Comparison of ENCODE assay signal across 13 cellular contexts in the genomic region with DNA sequence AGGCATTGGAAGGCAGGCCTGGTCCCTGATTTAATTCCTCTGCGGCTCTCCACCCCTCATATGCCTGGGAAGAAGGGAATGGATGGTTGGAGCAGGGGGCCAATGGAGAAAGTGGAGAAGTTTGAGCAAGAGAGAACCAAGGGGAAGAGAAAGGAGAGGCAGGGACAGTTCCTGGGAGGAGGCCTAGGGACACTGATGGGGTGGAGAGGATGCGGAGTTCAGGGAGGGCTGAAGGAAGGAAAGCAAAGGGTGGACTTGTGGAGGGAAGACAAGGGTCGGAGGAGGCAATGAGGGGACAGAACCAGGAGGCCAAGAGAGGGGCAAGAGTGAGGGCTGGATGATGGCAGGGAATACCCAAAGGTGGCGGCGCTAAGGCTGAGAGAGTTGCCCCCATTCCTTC. TPM values are rescaled to one million over a fixed set of nuclear protein-coding genes. Genes with fewer than 3 reads are reported as not detected.
A peak's percentile ranks its signal among the peaks of the same experiment; 100 is the strongest.
DNase-seq lines count a peak whose midpoint lies in the region; ATAC-seq and TF ChIP-seq lines count a peak whose summit lies in the region.
"Had no signal": no experiment of that assay in that cellular context is flagged by ENCODE, and none has a peak within 500 bp of the region (broad histone marks: within the 10 kb centered on the region; RNA-seq: fewer than 3 reads in every experiment).

No MANE protein-coding gene starts in this region.

- peak overlapping the region; percentile 78 for H3K27ac Mint-ChIP-seq in activated T-cell treated with anti-CD3 and anti-CD28 coated beads, Interleukin-2, amount 50 U/mL, for 72 hours
- H3K27ac Mint-ChIP-seq in activated naive CD4-positive, alpha-beta T cell treated with anti-CD3 and anti-CD28 coated beads, Interleukin-2, amount 50 U/mL, for 72 hours: peak overlapping the region; percentile 90 to 92

- intact Hi-C loops in thyroid gland (cut with DNase I): no loop called here

- H3K36me3 Mint-ChIP-seq in activated T-cell treated with anti-CD3 and anti-CD28 coated beads, Interleukin-2, amount 50 U/mL, for 72 hours (ENCODE audit: insufficient read depth in 2 of 2): peaks cover 8 to 11% of the 10 kb centered on the region in 2 donors
- peaks cover 20 to 29% of the 10 kb centered on the region in 2 donors for H3K36me3 Mint-ChIP-seq in activated naive CD4-positive, alpha-beta T cell treated with anti-CD3 and anti-CD28 coated beads, Interleukin-2, amount 50 U/mL, for 72 hours

- H3K9me3 ChIP-seq in mononuclear cell (ENCODE audit: low read depth, low read length) (no peaks in the 10 kb centered on the region), thyroid gland (no peaks in the 10 kb centered on the region)

- no peak for DNase-seq in activated T-cell treated with anti-CD3 and anti-CD28 coated beads, Interleukin-2, amount 50 U/mL, for 72 hours
- DNase-seq in activated T-cell treated with anti-CD3 and anti-CD28 coated beads for 4 hours: no peak
- no peak for DNase-seq in activated naive CD4-positive, alpha-beta T cell treated with anti-CD3 and anti-CD28 coated beads, Interleukin-2, amount 50 U/mL, for 72 hours (ENCODE audit: low spot score in 2 of 2)
- DNase-seq in thyroid gland: no peak
- no peak for DNase-seq in amygdala (lab: John Stamatoyannopoulos, UW)
- no peak for DNase-seq in COLO829 (ENCODE audit: low spot score)
- DNase-seq in NCI-H748 (lab: John Stamatoyannopoulos, UW; ENCODE audit: unreplicated experiment): no peak
- DNase-seq: activated CD4-positive, alpha-beta T cell treated with anti-CD3 and anti-CD28 coated beads for 1 hour; NCI-H446 had no signal

- peaks cover 5 to 7% of the 10 kb centered on the region in 2 donors for H3K36me3 ChIP-seq in thyroid gland

- no peaks in the 10 kb centered on the region for H3K27me3 Mint-ChIP-seq in activated T-cell treated with anti-CD3 and anti-CD28 coated beads, Interleukin-2, amount 50 U/mL, for 72 hours (ENCODE audit: low read depth)

- TF ChIP-seq POLR2A in thyroid gland (IDR thresholded peaks at IDR 0.05): no peak

- H3K4me1 ChIP-seq in mononuclear cell (ENCODE audit: insufficient read depth, low read length) (peaks cover 96% of the 10 kb centered on the region), thyroid gland (peaks cover 77 to 86% of the 10 kb centered on the region in 2 donors)

- H3K4me1 Mint-ChIP-seq in activated T-cell treated with anti-CD3 and anti-CD28 coated beads, Interleukin-2, amount 50 U/mL, for 72 hours (ENCODE audit: low read depth): peaks cover 81% of the 10 kb centered on the region

- H3K9me3 Mint-ChIP-seq in activated T-cell treated with anti-CD3 and anti-CD28 coated beads, Interleukin-2, amount 50 U/mL, for 72 hours: no peaks in the 10 kb centered on the region
- H3K9me3 Mint-ChIP-seq in activated naive CD4-positive, alpha-beta T cell treated with anti-CD3 and anti-CD28 coated beads, Interleukin-2, amount 50 U/mL, for 72 hours: no peaks in the 10 kb centered on the region

- H3K4me3 ChIP-seq in mononuclear cell (ENCODE audit: low read length) (peak overlapping the region; percentile 53), thyroid gland (replicated peaks in 1 of 3) (no peak overlapping the region)

- no peaks in the 10 kb centered on the region for H3K27me3 ChIP-seq in mononuclear cell (ENCODE audit: insufficient read depth, low read length)
- no peaks in the 10 kb centered on the region for H3K27me3 ChIP-seq in thyroid gland

- H3K27ac ChIP-seq in thyroid gland: peak overlapping the region in 2 of 3 donors; percentile 95 to 99

- ATAC-seq in activated T-cell treated with anti-CD3 and anti-CD28 coated beads, Interleukin-2, amount 50 U/mL, for 72 hours (replicated peaks in 1 of 2): no peak
- ATAC-seq in activated naive CD4-positive, alpha-beta T cell treated with anti-CD3 and anti-CD28 coated beads, Interleukin-2, amount 50 U/mL, for 72 hours: no peak
- ATAC-seq: Right ventricle myocardium inferior had no signal

- TF ChIP-seq CTCF in thyroid gland (IDR thresholded peaks at IDR 0.05): no peak

- WGBS in thyroid gland, 2 donors: 89 to 90% methylated on average over 5 of the region's 5 CpGs

- peak overlapping the region; percentile 78 to 99 for H3K4me3 Mint-ChIP-seq in activated T-cell treated with anti-CD3 and anti-CD28 coated beads, Interleukin-2, amount 50 U/mL, for 72 hours

RNA-seq across cellular contexts. Expression of gene ZBTB7B, which starts 7.1 kb away (rescaled TPM):
- 100 to 1,000 TPM; 129 to 141 TPM for total RNA-seq in activated T-cell treated with anti-CD3 and anti-CD28 coated beads, Interleukin-2, amount 50 U/mL, for 72 hours
- 100 to 1,000 TPM in 1 of 2 donors, 10 to 100 TPM in 1; 97.4 to 184 TPM for total RNA-seq in activated naive CD4-positive, alpha-beta T cell treated with anti-CD3 and anti-CD28 coated beads, Interleukin-2, amount 50 U/mL, for 72 hours
- total RNA-seq in mononuclear cell (39.6 TPM), thyroid gland (10 to 100 TPM; 35.7 to 89.8 (median 47.3) TPM)

RNA-seq across cellular contexts. Expression of gene LENEP, which starts 16.4 kb away (rescaled TPM):
- 1 to 10 TPM in 1 of 2 donors, under 1 TPM in 1; 0.65 to 2.3 TPM for total RNA-seq in activated T-cell treated with anti-CD3 and anti-CD28 coated beads, Interleukin-2, amount 50 U/mL, for 72 hours
- total RNA-seq in activated naive CD4-positive, alpha-beta T cell treated with anti-CD3 and anti-CD28 coated beads, Interleukin-2, amount 50 U/mL, for 72 hours: under 1 TPM; 0.66 to 0.68 TPM
- total RNA-seq in mononuclear cell: 0.63 TPM
- total RNA-seq in thyroid gland: not detected
- total RNA-seq: fibroblast of lung, posterior vena cava, Right ventricle myocardium inferior had no signal

RNA-seq across cellular contexts. Expression of gene DCST2, which starts 23.8 kb away (rescaled TPM):
- total RNA-seq in activated T-cell treated with anti-CD3 and anti-CD28 coated beads, Interleukin-2, amount 50 U/mL, for 72 hours: 1 to 10 TPM; 1.1 to 1.4 TPM
- 1 to 10 TPM; 1.5 to 1.8 TPM for total RNA-seq in activated naive CD4-positive, alpha-beta T cell treated with anti-CD3 and anti-CD28 coated beads, Interleukin-2, amount 50 U/mL, for 72 hours
- total RNA-seq in mononuclear cell (0.10 TPM), thyroid gland (1 to 10 TPM in 1 of 4 donors, under 1 TPM in 2, not detected in 1; 0.33 to 4.2 (median 0.50) TPM)

RNA-seq across cellular contexts. Expression of gene DCST1, which starts 23.9 kb away (rescaled TPM):
- under 1 TPM in 1 of 2 donors, not detected in 1; 0.10 TPM for total RNA-seq in activated T-cell treated with anti-CD3 and anti-CD28 coated beads, Interleukin-2, amount 50 U/mL, for 72 hours
- under 1 TPM in 1 of 2 donors, not detected in 1; 0.34 TPM for total RNA-seq in activated naive CD4-positive, alpha-beta T cell treated with anti-CD3 and anti-CD28 coated beads, Interleukin-2, amount 50 U/mL, for 72 hours
- 0.21 TPM for total RNA-seq in mononuclear cell
- under 1 TPM in 1 of 4 donors, not detected in 3; 0.24 TPM for total RNA-seq in thyroid gland
- total RNA-seq: fibroblast of lung, posterior vena cava, Right ventricle myocardium inferior had no signal

RNA-seq across cellular contexts. Expression of gene FLAD1, which starts 26.6 kb away (rescaled TPM):
- 10 to 100 TPM; 45.5 to 55.1 TPM for total RNA-seq in activated T-cell treated with anti-CD3 and anti-CD28 coated beads, Interleukin-2, amount 50 U/mL, for 72 hours
- 10 to 100 TPM; 40.8 to 41.9 TPM for total RNA-seq in activated naive CD4-positive, alpha-beta T cell treated with anti-CD3 and anti-CD28 coated beads, Interleukin-2, amount 50 U/mL, for 72 hours
- total RNA-seq in mononuclear cell (11.3 TPM), thyroid gland (10 to 100 TPM; 24.1 to 39.3 (median 31.1) TPM)
